8 cellular contexts compared by ENCODE assay signal in genomic region chr20:54173653-54174451, GRCh38. TPM values are rescaled to one million over a fixed set of nuclear protein-coding genes. Genes with fewer than 3 reads are reported as not detected.
A peak's percentile ranks its signal among the peaks of the same experiment; 100 is the strongest.
DNase-seq lines count a peak whose midpoint lies in the region; ATAC-seq and TF ChIP-seq lines count a peak whose summit lies in the region.

CYP24A1 (minus strand) TSS chr20:54173986; CDS start chr20:54173579, 407 bp downstream.

- CTCF ChIA-PET in Calu3 (lab: Charles Lee): interaction anchor here (0.5 to 1.6 kb wide), 8 partner anchors 8 to 77 kb away, joined by 3 to 6 read pairs (median 4); no protein-coding TSS in a partner anchor

- no peaks in the 10 kb centered on the region for H3K9me2 ChIP-seq in MM.1S (replicated peaks; ENCODE audit: insufficient read depth, low read length)

- H3F3A ChIP-seq in MM.1S (ENCODE audit: insufficient read depth, low read length) (no peaks in the 10 kb centered on the region), neural progenitor cell (ENCODE audit: low read depth) (peaks cover 7% of the 10 kb centered on the region)

- H3K9me3 Mint-ChIP-seq in Calu3 (ENCODE audit: low read depth, unreplicated experiment): no peaks in the 10 kb centered on the region
- H3K9me3 Mint-ChIP-seq in neural progenitor cell: no peaks in the 10 kb centered on the region

- no peak within 1 kb of the TSS for H3K27ac ChIP-seq in MM.1S (ENCODE audit: low read length)
- H3K27ac ChIP-seq in effector memory CD4-positive, alpha-beta T cell (ENCODE audit: insufficient read depth, low read length, poor library complexity, severe bottlenecking): no peak within 1 kb of the TSS
- H3K27ac ChIP-seq in neural progenitor cell: no peak within 1 kb of the TSS
- H3K27ac ChIP-seq in thyroid gland: peak within 1 kb of the TSS in 1 of 3 donors; percentile 43

- H3K27me3 ChIP-seq in MM.1S (replicated peaks; ENCODE audit: insufficient read depth, low read length) (peaks cover 23% of the 10 kb centered on the region; the same call in 1 of the 2 replicates), neural progenitor cell (peaks cover 84% of the 10 kb centered on the region), thyroid gland (no peaks in the 10 kb centered on the region)
- peaks cover 34% of the 10 kb centered on the region for H3K27me3 ChIP-seq in effector memory CD4-positive, alpha-beta T cell (replicated peaks; ENCODE audit: control insufficient read depth, insufficient read depth, low read length, poor library complexity, severe bottlenecking)

- no peak for TF ChIP-seq POLR2A in thyroid gland (IDR thresholded peaks at IDR 0.05)

- peak within 1 kb of the TSS; percentile 57 for H3K4me2 ChIP-seq in MM.1S (ENCODE audit: low read depth, low read length)
- H3K4me2 ChIP-seq in neural progenitor cell: peak within 1 kb of the TSS; percentile 75

- H2AFZ ChIP-seq in MM.1S (ENCODE audit: low read length) (peak within 1 kb of the TSS; percentile 54; the same call in 1 of the 2 replicates), neural progenitor cell (replicated peaks) (peak within 1 kb of the TSS; percentile 63)

- ATAC-seq in GM21786 (IDR thresholded peaks at IDR 0.05; ENCODE audit: unreplicated experiment) (no peak), HG02571 (IDR thresholded peaks at IDR 0.05; ENCODE audit: unreplicated experiment) (no peak), GM18868 (IDR thresholded peaks at IDR 0.05; ENCODE audit: unreplicated experiment) (no peak)

- 2 to 4% methylated on average over 49 to 55 of the region's 61 CpGs for WGBS in thyroid gland, 2 donors

- peaks cover 63% of the 10 kb centered on the region for H3K36me3 Mint-ChIP-seq in Calu3 (ENCODE audit: insufficient read depth, unreplicated experiment)
- no peaks in the 10 kb centered on the region for H3K36me3 Mint-ChIP-seq in neural progenitor cell

- H3K4me3 ChIP-seq in MM.1S (ENCODE audit: low read length) (peak within 1 kb of the TSS; percentile 27), neural progenitor cell (peak within 1 kb of the TSS; percentile 42), thyroid gland (replicated peaks in 1 of 3) (peak within 1 kb of the TSS in 1 of 3 donors; percentile 30)
- H3K4me3 ChIP-seq in effector memory CD4-positive, alpha-beta T cell (ENCODE audit: insufficient read depth, low read depth, low read length, poor library complexity, severe bottlenecking): peak within 1 kb of the TSS; percentile 30

- intact Hi-C loops in Calu3 (cut with micrococcal nuclease; ENCODE audit: unreplicated experiment) (loop anchor here (2.0 kb wide), 1 partner anchor 67 kb away; no protein-coding TSS in a partner anchor), thyroid gland (cut with DNase I) (no loop called here)

- H3K36me3 ChIP-seq in MM.1S (replicated peaks; ENCODE audit: insufficient read depth, low read length): no peaks in the 10 kb centered on the region
- no peaks in the 10 kb centered on the region for H3K36me3 ChIP-seq in effector memory CD4-positive, alpha-beta T cell (ENCODE audit: control insufficient read depth, insufficient read depth, low read length)
- no peaks in the 10 kb centered on the region for H3K36me3 ChIP-seq in neural progenitor cell
- H3K36me3 ChIP-seq in thyroid gland: no peaks in the 10 kb centered on the region

- H3K4me3 Mint-ChIP-seq in Calu3 (ENCODE audit: low read depth, unreplicated experiment) (peak within 1 kb of the TSS; percentile 86), neural progenitor cell (peak within 1 kb of the TSS; percentile 88)

- no peaks in the 10 kb centered on the region for H3K9me3 ChIP-seq in MM.1S (replicated peaks; ENCODE audit: insufficient read depth, low read length)
- no peaks in the 10 kb centered on the region for H3K9me3 ChIP-seq in effector memory CD4-positive, alpha-beta T cell (ENCODE audit: control insufficient read depth, low read length)
- no peaks in the 10 kb centered on the region for H3K9me3 ChIP-seq in neural progenitor cell (ENCODE audit: low read depth)
- H3K9me3 ChIP-seq in thyroid gland: no peaks in the 10 kb centered on the region

- TF ChIP-seq CTCF in Calu3 (IDR thresholded peaks at IDR 0.05; ENCODE audit: unreplicated experiment) (no peak), MM.1S (IDR thresholded peaks at IDR 0.05; ENCODE audit: low read length) (no peak), neural progenitor cell (IDR thresholded peaks at IDR 0.05) (no peak), thyroid gland (IDR thresholded peaks at IDR 0.05) (no peak)

- no peak within 1 kb of the TSS for H3K9ac ChIP-seq in MM.1S (ENCODE audit: low read length)
- H3K9ac ChIP-seq in neural progenitor cell: no peak within 1 kb of the TSS

- H3K79me2 ChIP-seq in MM.1S (ENCODE audit: low read length): no peaks in the 10 kb centered on the region
- H3K79me2 ChIP-seq in neural progenitor cell (ENCODE audit: low read depth): no peaks in the 10 kb centered on the region

- H4K20me1 ChIP-seq in MM.1S (ENCODE audit: insufficient read depth, low read length) (no peaks in the 10 kb centered on the region), neural progenitor cell (ENCODE audit: low read depth) (no peaks in the 10 kb centered on the region)

- peaks cover 65% of the 10 kb centered on the region for H3K4me1 Mint-ChIP-seq in Calu3 (ENCODE audit: low read depth, unreplicated experiment)
- peaks cover 23% of the 10 kb centered on the region for H3K4me1 Mint-ChIP-seq in neural progenitor cell

- no peaks in the 10 kb centered on the region for H3K4me1 ChIP-seq in MM.1S (ENCODE audit: low read length)
- peaks cover 7% of the 10 kb centered on the region for H3K4me1 ChIP-seq in effector memory CD4-positive, alpha-beta T cell (ENCODE audit: control insufficient read depth, insufficient read depth, low read length, poor library complexity, severe bottlenecking)
- H3K4me1 ChIP-seq in neural progenitor cell: peaks cover 13% of the 10 kb centered on the region
- peaks cover 5 to 12% of the 10 kb centered on the region in 2 donors for H3K4me1 ChIP-seq in thyroid gland

- H3K27ac Mint-ChIP-seq in Calu3 (ENCODE audit: unreplicated experiment) (peak within 1 kb of the TSS; percentile 90), neural progenitor cell (no peak within 1 kb of the TSS)

- no TSS peak for BruUV-seq in Calu3 (replicated peaks; lab: Mats Ljungman, UMichigan)

- DNase-seq in Calu3 (peak; percentile 96), MM.1S (peak; percentile 14), neural progenitor cell (ENCODE audit: low spot score) (peak; percentile 65), thyroid gland (no peak)
- no peak for DNase-seq in effector memory CD4-positive, alpha-beta T cell

- H3K27me3 Mint-ChIP-seq in Calu3 (ENCODE audit: unreplicated experiment): no peaks in the 10 kb centered on the region
- peaks cover 50% of the 10 kb centered on the region for H3K27me3 Mint-ChIP-seq in neural progenitor cell (ENCODE audit: insufficient read depth, low read depth)

RNA-seq across cellular contexts. Expression of gene CYP24A1, which starts in this region (rescaled TPM):
- total RNA-seq in Calu3 (2022) (393 and 665 TPM in 2 replicates), neural progenitor cell (ENCODE audit: low replicate concordance) (not detected in 2 replicates), thyroid gland (1 to 10 TPM in 1 of 4 donors, under 1 TPM in 2, not detected in 1; 0.44 to 6.6 (median 0.67) TPM)

Comparison
In these comparisons a context has a peak if more than half of its experiments do, and no peak if none do; other contexts are left out.
1. RNA of gene CYP24A1 (total RNA-seq): 393 to 665 TPM in Calu3; 0.44 to 6.6 TPM in thyroid gland and not detected in neural progenitor cell; every median in the first group is over 10 times any median in the second.
2. Peak in DNase-seq, H3K4me3 ChIP-seq and H3K4me2 ChIP-seq in neural progenitor cell; RNA of the gene not detected or under 1 TPM.
3. DNase-seq: peak in Calu3 (single experiment) and MM.1S (single experiment); none in effector memory CD4-positive, alpha-beta T cell (0 of 3) and thyroid gland (0 of 2).